31 cellular contexts compared by ENCODE assay signal in genomic region chr1:25223471-25223870, GRCh38. TPM values are rescaled to one million over a fixed set of nuclear protein-coding genes. Genes with fewer than 3 reads are reported as not detected.
DNase-seq lines count a peak whose midpoint lies in the region; ATAC-seq, FAIRE-seq and TF ChIP-seq lines count a peak whose summit lies in the region.
"Had no signal": no experiment of that assay in that cellular context is flagged by ENCODE, and none has a peak within 500 bp of the region (broad histone marks: within the 10 kb centered on the region; RNA-seq: fewer than 3 reads in every experiment).

No MANE protein-coding gene starts in this region.

- no peak for TF ChIP-seq POLR2A in IMR-90 (IDR thresholded peaks at IDR 0.05; ENCODE audit: low read depth, low read length)

- no peak overlapping the region for H2BK20ac ChIP-seq in IMR-90 (ENCODE audit: low read depth, low read length)

- TF ChIP-seq CTCF in IMR-90 (conservative IDR thresholded peaks at IDR 0.05; ENCODE audit: low read depth, low read length) (no peak), bronchial epithelial cell (IDR thresholded peaks at IDR 0.05; ENCODE audit: insufficient read depth, low read length, severe bottlenecking) (no peak), fibroblast of villous mesenchyme (IDR thresholded peaks at IDR 0.05; ENCODE audit: insufficient read depth, low read depth, low read length) (no peak), mammary epithelial cell (conservative IDR thresholded peaks at IDR 0.05 in 1 of 2, IDR thresholded peaks at IDR 0.05 in 1 of 2; ENCODE audit: extremely low read depth in 1 of 2, insufficient read depth in 1 of 2, low read depth in 1 of 2, low read length in 2 of 2) (no peak)

- H2AK9ac ChIP-seq in IMR-90 (replicated peaks; ENCODE audit: low read depth, low read length, poor library complexity) = no peak overlapping the region

- no peak overlapping the region for H2BK15ac ChIP-seq in IMR-90 (ENCODE audit: low read depth, low read length)

- H2AK5ac ChIP-seq in IMR-90 (ENCODE audit: low read depth, low read length) = no peak overlapping the region

- no peak overlapping the region for H3K56ac ChIP-seq in IMR-90 (ENCODE audit: extremely low read depth, insufficient read depth, low read length)

- H3K4me3 ChIP-seq in IMR-90 (ENCODE audit: insufficient read depth, low read depth, low read length) (no peak overlapping the region), bronchial epithelial cell (ENCODE audit: low read depth, low read length) (no peak overlapping the region), fibroblast of villous mesenchyme (ENCODE audit: low read depth, low read length) (no peak overlapping the region), mammary epithelial cell (replicated peaks in 1 of 3; ENCODE audit: insufficient read depth in 1 of 3, low read depth in 2 of 3, low read length in 3 of 3) (no peak overlapping the region)
- H3K4me3 ChIP-seq: neural progenitor cell, pancreas, skin epidermis had no signal

- POLR2A ChIA-PET in IMR-90 (lab: Charles Lee; ENCODE audit: unreplicated experiment) = no interaction called here

- H4K20me1 ChIP-seq in IMR-90 (ENCODE audit: insufficient read depth, low read length) (no peaks in the 10 kb centered on the region), mammary epithelial cell (ENCODE audit: insufficient read depth, low read length) (no peaks in the 10 kb centered on the region)

- H3K4ac ChIP-seq in IMR-90 (ENCODE audit: low read depth, low read length) = no peak overlapping the region

- no peak overlapping the region for H2BK5ac ChIP-seq in IMR-90 (ENCODE audit: low read depth, low read length, poor library complexity, severe bottlenecking)

- no peak overlapping the region for H3K9ac ChIP-seq in IMR-90 (ENCODE audit: low read depth, low read length)
- H3K9ac ChIP-seq in mammary epithelial cell (ENCODE audit: insufficient read depth, low read length) = no peak overlapping the region
- H3K9ac ChIP-seq: KMS-11, neural progenitor cell had no signal

- WGBS in IMR-90 (ENCODE audit: extremely low coverage in 2 of 2, insufficient read length in 1 of 2), 2 experiments = no CpG with 5 or more reads among the region's 3 CpGs
- WGBS in mammary epithelial cell (ENCODE audit: low coverage, missing lambda C conversion rate) = 64% methylated on average over 3 of the region's 3 CpGs

- no peaks in the 10 kb centered on the region for H3K4me1 ChIP-seq in IMR-90 (ENCODE audit: control insufficient read depth, insufficient read depth, low read length)
- H3K4me1 ChIP-seq in mammary epithelial cell (ENCODE audit: insufficient read depth, low read length) = no peaks in the 10 kb centered on the region
- H3K4me1 ChIP-seq: neural progenitor cell, pancreas had no signal

- no peak for TF ChIP-seq RAD21 in IMR-90 (IDR thresholded peaks at IDR 0.05; ENCODE audit: low read length)

- dilution Hi-C loops in IMR-90 (cut with HindIII; ENCODE audit: low sequenced_read_pairs, unreplicated experiment) = loop anchor here (25.0 kb wide), 1 partner anchor 561 kb away; no protein-coding TSS in a partner anchor
- dilution Hi-C loops in mammary epithelial cell (cut with HindIII; ENCODE audit: low sequenced_read_pairs) = loop anchor here (10.0 to 25.0 kb wide), 2 partner anchors 121 to 286 kb away; partner anchors contain the start of gene RUNX3

- in situ Hi-C loops in IMR-90 (cut with MboI; ENCODE audit: low sequenced_read_pairs) = no loop called here
- in situ Hi-C loops in mammary epithelial cell (cut with MboI; ENCODE audit: low sequenced_read_pairs in 2 of 2) = loop anchor here in 1 of 2 donors (25.0 kb wide), 1 partner anchor 286 kb away; the partner anchor contains the start of gene RUNX3

- H2BK120ac ChIP-seq in IMR-90 (ENCODE audit: low read depth, low read length) = no peak overlapping the region

- ATAC-seq in IMR-90 (ENCODE audit: low read depth) = peak; percentile 48
- no peak for ATAC-seq in HG03280 (IDR thresholded peaks at IDR 0.05; ENCODE audit: unreplicated experiment)
- ATAC-seq: left lobe of liver; pancreas; stimulated activated naive B cell treated with anti-CD40 and anti-IgM and Interleukin-4, amounts not matched to agents 10 μg/mL and 1 μg/mL and 100 μg/mL, for 72 hours had no signal

- intact Hi-C loops in IMR-90 (cut with micrococcal nuclease) (loop anchor here (10.0 kb wide), 1 partner anchor 579 kb away; the partner anchor contains the start of gene SRRM1), mammary epithelial cell (cut with micrococcal nuclease) (no loop called here)

- H2AFZ ChIP-seq in IMR-90 (replicated peaks; ENCODE audit: low read length, poor library complexity) (no peak overlapping the region), mammary epithelial cell (ENCODE audit: low read depth, low read length) (no peak overlapping the region)
- H2AFZ ChIP-seq: neural progenitor cell had no signal

- H3K79me2 ChIP-seq in mammary epithelial cell (ENCODE audit: insufficient read depth, low read length) = no peaks in the 10 kb centered on the region

- no peak overlapping the region for H4K5ac ChIP-seq in IMR-90 (ENCODE audit: low read depth, low read length)

- H4K91ac ChIP-seq in IMR-90 (ENCODE audit: insufficient read depth, low read depth, low read length) = no peak overlapping the region

- H3K27ac ChIP-seq in IMR-90 (ENCODE audit: insufficient read depth, low read length) (no peak overlapping the region), mammary epithelial cell (ENCODE audit: insufficient read depth, low read depth, low read length) (no peak overlapping the region)
- H3K27ac ChIP-seq: KMS-11, neural progenitor cell, pancreas, skin epidermis, VCaP had no signal

- H3K36me3 ChIP-seq in IMR-90 (ENCODE audit: control insufficient read depth, insufficient read depth, low read length) = peaks cover 36% of the 10 kb centered on the region
- H3K36me3 ChIP-seq in bronchial epithelial cell (ENCODE audit: control insufficient read depth, insufficient read depth, low read length) = peaks cover 5% of the 10 kb centered on the region
- H3K36me3 ChIP-seq in mammary epithelial cell (ENCODE audit: insufficient read depth, low read length) = peaks cover 35% of the 10 kb centered on the region

- no peaks in the 10 kb centered on the region for H3K27me3 ChIP-seq in IMR-90 (ENCODE audit: control insufficient read depth, insufficient read depth, low read length)
- no peaks in the 10 kb centered on the region for H3K27me3 ChIP-seq in bronchial epithelial cell (ENCODE audit: control insufficient read depth, insufficient read depth, low read length)
- no peaks in the 10 kb centered on the region for H3K27me3 ChIP-seq in mammary epithelial cell (ENCODE audit: insufficient read depth, low read length)
- H3K27me3 ChIP-seq: neural progenitor cell, pancreas had no signal

- no peak overlapping the region for H3K14ac ChIP-seq in IMR-90 (replicated peaks; ENCODE audit: low read depth, low read length)

- no peak overlapping the region for H3K18ac ChIP-seq in IMR-90 (ENCODE audit: low read depth, low read length)

- DNase-seq in EL = peak; percentile 49
- peak; percentile 56 for DNase-seq in IMR-90
- peak; percentile 28 for DNase-seq in bronchial epithelial cell (ENCODE audit: low read depth)
- peak; percentile 32 for DNase-seq in fibroblast of villous mesenchyme (ENCODE audit: low read depth)
- DNase-seq in NCI-H774 (lab: John Stamatoyannopoulos, UW) = no peak
- DNase-seq in mammary epithelial cell = no peak
- DNase-seq: activated CD4-positive, alpha-beta T cell treated with anti-CD3 and anti-CD28 coated beads for 4 hours; activated effector memory CD4-positive, alpha-beta T cell treated with anti-CD3 and anti-CD28 coated beads, Interleukin-2, amount 50 U/mL, for 16 hours; activated naive CD8-positive, alpha-beta T cell treated with anti-CD3 and anti-CD28 coated beads, Interleukin-2, amount 10 ng/mL, durations not matched to agents 7 days and 5 days; Calu3; central memory CD4-positive, alpha-beta T cell; dermis blood vessel endothelial cell; DMS79; GOT3; immature natural killer cell; mesenchymal stem cell; NCI-H2029; NCI-H526; NK-92 treated with Interleukin-12 subunit alpha and Interleukin-12 subunit beta, amount 100 ng/mL, for 24 hours; pancreas; Right ventricle myocardium superior; stimulated activated naive B cell treated with anti-CD40 and anti-IgM and Interleukin-4, amounts not matched to agents 10 μg/mL and 1 μg/mL and 100 μg/mL, for 72 hours; substantia nigra had no signal

- H3K79me1 ChIP-seq in IMR-90 (ENCODE audit: low read depth in 1 of 2, low read length in 2 of 2) = peaks cover 0 to 7% of the 10 kb centered on the region in 2 experiments; a peak in 1 of 4 replicates

- H3K9me3 ChIP-seq in IMR-90 (ENCODE audit: control insufficient read depth, insufficient read depth, low read length) (no peaks in the 10 kb centered on the region), mammary epithelial cell (replicated peaks; ENCODE audit: insufficient read depth, low read length) (no peaks in the 10 kb centered on the region)
- H3K9me3 ChIP-seq: pancreas had no signal

- no peak for FAIRE-seq in bronchial epithelial cell (lab: Jason Lieb, UNC)
- FAIRE-seq: pancreas had no signal

- no peak overlapping the region for H3K23ac ChIP-seq in IMR-90 (ENCODE audit: low read depth, low read length)

- no peaks in the 10 kb centered on the region for H3K9me1 ChIP-seq in IMR-90 (ENCODE audit: insufficient read depth, low read length)

- H3K4me2 ChIP-seq in IMR-90 (ENCODE audit: low read depth, low read length) = no peak overlapping the region
- H3K4me2 ChIP-seq in mammary epithelial cell (ENCODE audit: insufficient read depth, low read depth, low read length) = no peak overlapping the region
- H3K4me2 ChIP-seq: KMS-11, neural progenitor cell had no signal

- no peak overlapping the region for H4K8ac ChIP-seq in IMR-90 (ENCODE audit: low read depth in 2 of 2, low read length in 2 of 2)

- CTCF ChIA-PET in IMR-90 (lab: Yijun Ruan, JAX) = no interaction called here
- CTCF ChIA-PET in mammary epithelial cell (lab: Charles Lee; ENCODE audit: low non-redundant PET) = no interaction called here

- no TSS peak for BruUV-seq in IMR-90 (replicated peaks; lab: Mats Ljungman, UMichigan)
- BruUV-seq in mammary epithelial cell (replicated peaks; lab: Mats Ljungman, UMichigan) = no TSS peak

RNA-seq across cellular contexts. Expression of gene SYF2, which starts 8.8 kb away (rescaled TPM):
- 8.6 and 22.2 TPM in 2 replicates for total RNA-seq in IMR-90 (2012; rRNA removed)
- 16.8 and 19.5 TPM in 2 replicates for polyA plus RNA-seq in IMR-90 (2012; rRNA removed)
- polyA plus RNA-seq in IMR-90 (2012; cell fraction: cytosol; rRNA removed) = 1.9 and 2.6 TPM in 2 replicates
- 0.99 and 6.8 TPM in 2 replicates for polyA plus RNA-seq in IMR-90 (2012; cell fraction: nucleus; rRNA removed; ENCODE audit: low replicate concordance)
- total RNA-seq in bronchial epithelial cell = 34.7 and 43.7 TPM in 2 replicates
- total RNA-seq in fibroblast of villous mesenchyme = 19.3 and 28.9 TPM in 2 replicates
- 10 to 100 TPM; 20.7 to 30.7 TPM for total RNA-seq in mammary epithelial cell
- 11.9 TPM for polyA plus RNA-seq in mammary epithelial cell
- polyA minus RNA-seq in mammary epithelial cell = 2.1 TPM

RNA-seq across cellular contexts. Expression of gene RSRP1, which starts 23.8 kb away (rescaled TPM):
- total RNA-seq in IMR-90 (2012; rRNA removed) = 71.0 and 73.9 TPM in 2 replicates
- polyA plus RNA-seq in IMR-90 (2012; rRNA removed) = 41.5 and 71.0 TPM in 2 replicates
- polyA plus RNA-seq in IMR-90 (2012; cell fraction: cytosol; rRNA removed) = 11.6 and 22.6 TPM in 2 replicates
- 417 and 584 TPM in 2 replicates for polyA plus RNA-seq in IMR-90 (2012; cell fraction: nucleus; rRNA removed; ENCODE audit: low replicate concordance)
- 84.0 and 92.9 TPM in 2 replicates for total RNA-seq in bronchial epithelial cell
- 95.7 and 160 TPM in 2 replicates for total RNA-seq in fibroblast of villous mesenchyme
- total RNA-seq in mammary epithelial cell = 10 to 100 TPM; 55.3 to 71.8 TPM
- polyA plus RNA-seq in mammary epithelial cell = 18.8 TPM
- polyA minus RNA-seq in mammary epithelial cell = 23.3 TPM

RNA-seq across cellular contexts. Expression of gene RHD, which starts 48.8 kb away (rescaled TPM):
- 0.28 TPM in 1 of 2 replicates, not detected in the other for total RNA-seq in IMR-90 (2012; rRNA removed)
- polyA plus RNA-seq in IMR-90 (2012; rRNA removed) = not detected in 2 replicates
- 0.09 and 0.27 TPM in 2 replicates for polyA plus RNA-seq in IMR-90 (2012; cell fraction: cytosol; rRNA removed)
- not detected in 2 replicates for polyA plus RNA-seq in IMR-90 (2012; cell fraction: nucleus; rRNA removed; ENCODE audit: low replicate concordance)
- total RNA-seq in bronchial epithelial cell = not detected in 2 replicates
- total RNA-seq in fibroblast of villous mesenchyme = not detected in 2 replicates
- total RNA-seq in mammary epithelial cell = not detected
- not detected for polyA plus RNA-seq in mammary epithelial cell
- not detected for polyA minus RNA-seq in mammary epithelial cell
- total RNA-seq: activated CD8-positive, alpha-beta memory T cell treated with anti-CD3 and anti-CD28 coated beads for 36 hours; activated naive CD8-positive, alpha-beta T cell treated with anti-CD3 and anti-CD28 coated beads, Interleukin-2, amount 10 ng/mL, durations not matched to agents 7 days and 5 days; Calu3; pancreas; renal cortical epithelial cell; Right ventricle myocardium superior had no signal
- polyA plus RNA-seq: pancreas had no signal

Comparison
In these comparisons a context has a peak if more than half of its experiments do, and no peak if none do; other contexts are left out.
1. DNase-seq: peak in EL (single experiment), IMR-90 (single experiment), bronchial epithelial cell (single experiment) and fibroblast of villous mesenchyme (single experiment); none in NCI-H774 (single experiment) and mammary epithelial cell (single experiment).